16 cellular contexts compared by ENCODE assay signal in the genomic region with DNA sequence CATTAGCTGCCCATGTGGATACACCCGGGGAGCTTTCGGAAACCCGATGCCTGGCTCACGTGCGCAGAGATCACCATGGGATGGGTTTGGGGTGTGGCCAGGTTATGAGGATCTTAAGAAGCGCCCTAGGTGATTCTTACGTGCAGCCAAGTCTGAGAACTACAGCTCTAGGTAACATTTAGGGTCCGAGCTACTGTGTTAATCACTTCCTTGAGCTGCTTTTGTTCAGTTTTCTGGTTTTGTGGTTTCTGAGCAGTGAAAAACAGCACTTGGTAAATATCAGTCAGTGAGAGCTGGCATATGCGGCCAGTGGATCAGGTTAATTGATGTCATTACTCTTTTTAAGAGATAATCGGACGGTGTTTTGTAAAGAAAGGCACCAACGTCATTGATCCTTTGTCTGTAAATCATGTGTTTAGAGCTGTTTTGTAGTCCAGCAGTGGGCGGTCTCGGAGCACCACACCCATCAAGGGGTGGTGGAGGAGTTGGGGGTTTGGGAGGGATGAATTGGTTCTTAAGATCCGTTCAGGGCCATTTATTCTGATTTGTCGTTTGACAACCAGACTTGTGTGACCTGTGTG.
DNase-seq lines count a peak whose midpoint lies in the region; ATAC-seq and TF ChIP-seq lines count a peak whose summit lies in the region.
"Had no signal": no experiment of that assay in that cellular context is flagged by ENCODE, and none has a peak within 500 bp of the region (broad histone marks: within the 10 kb centered on the region; RNA-seq: fewer than 3 reads in every experiment).

No MANE protein-coding gene starts in this region.

- H3K9me3 Mint-ChIP-seq in activated naive CD8-positive, alpha-beta T cell (ENCODE audit: low read depth) = no peaks in the 10 kb centered on the region
- no peaks in the 10 kb centered on the region for H3K9me3 Mint-ChIP-seq in stimulated activated effector memory CD8-positive, alpha-beta T cell treated with anti-CD3 and anti-CD28 coated beads, Interleukin-12 subunit alpha, Interleukin-12 subunit beta, amount 100 ng/mL, for 72 hours

- no peak for TF ChIP-seq CTCF in esophagus squamous epithelium (IDR thresholded peaks at IDR 0.05)

- peaks cover 76% of the 10 kb centered on the region for H3K4me1 Mint-ChIP-seq in activated naive CD8-positive, alpha-beta T cell (ENCODE audit: low read depth)
- H3K4me1 Mint-ChIP-seq in stimulated activated effector memory CD8-positive, alpha-beta T cell treated with anti-CD3 and anti-CD28 coated beads, Interleukin-12 subunit alpha, Interleukin-12 subunit beta, amount 100 ng/mL, for 72 hours = peaks cover 63% of the 10 kb centered on the region

- no peaks in the 10 kb centered on the region for H3K9me3 ChIP-seq in esophagus squamous epithelium
- H3K9me3 ChIP-seq: adrenal gland, prostate gland had no signal

- H3K27ac Mint-ChIP-seq in activated naive CD8-positive, alpha-beta T cell = peak overlapping the region; percentile 94
- peak overlapping the region; percentile 88 for H3K27ac Mint-ChIP-seq in stimulated activated effector memory CD8-positive, alpha-beta T cell treated with anti-CD3 and anti-CD28 coated beads, Interleukin-12 subunit alpha, Interleukin-12 subunit beta, amount 100 ng/mL, for 72 hours

- H3K4me3 Mint-ChIP-seq in activated naive CD8-positive, alpha-beta T cell = peak overlapping the region; percentile 56
- peak overlapping the region; percentile 57 for H3K4me3 Mint-ChIP-seq in stimulated activated effector memory CD8-positive, alpha-beta T cell treated with anti-CD3 and anti-CD28 coated beads, Interleukin-12 subunit alpha, Interleukin-12 subunit beta, amount 100 ng/mL, for 72 hours

- peak; percentile 11 for DNase-seq in activated gamma-delta T cell treated with Interleukin-2 at 50 U/mL for 16 hours
- DNase-seq in activated gamma-delta T cell (lab: John Stamatoyannopoulos, UW) = no peak
- peak; percentile 89 for DNase-seq in NCI-H2029 (lab: John Stamatoyannopoulos, UW)
- peak in 1 of 2 donors; percentile 46 for DNase-seq in stimulated activated effector memory CD8-positive, alpha-beta T cell treated with anti-CD3 and anti-CD28 coated beads, Interleukin-12 subunit alpha, Interleukin-12 subunit beta, amount 100 ng/mL, for 72 hours (ENCODE audit: low spot score in 2 of 2)
- DNase-seq in NCI-H345 (lab: John Stamatoyannopoulos, UW) = no peak
- no peak for DNase-seq in epidermal melanocyte (ENCODE audit: insufficient read length, low spot score)
- no peak for DNase-seq in esophagus squamous epithelium (lab: John Stamatoyannopoulos, UW)
- DNase-seq: activated CD4-positive, alpha-beta T cell treated with anti-CD3 and anti-CD28 coated beads for 48 hours; adrenal gland; AML-193; glutamatergic neuron; islet precursor cell; NCI-H526 treated with DMSO at 0.1 percent for 48 hours; RPMI8226 had no signal

- no peaks in the 10 kb centered on the region for H3K27me3 ChIP-seq in esophagus squamous epithelium
- H3K27me3 ChIP-seq: adrenal gland had no signal

- peak; percentile 85 for ATAC-seq in stimulated activated effector memory CD8-positive, alpha-beta T cell treated with anti-CD3 and anti-CD28 coated beads, Interleukin-12 subunit alpha, Interleukin-12 subunit beta, amount 100 ng/mL, for 72 hours

- no peaks in the 10 kb centered on the region for H3K4me1 ChIP-seq in esophagus squamous epithelium
- H3K4me1 ChIP-seq: adrenal gland, prostate gland had no signal

- WGBS in esophagus squamous epithelium, 2 donors = 86 to 87% methylated on average over 10 to 15 of the region's 16 CpGs

- TF ChIP-seq POLR2A in esophagus squamous epithelium (IDR thresholded peaks at IDR 0.05) = no peak

- peaks cover 0 to 57% (median 3%) of the 10 kb centered on the region in 3 donors for H3K36me3 ChIP-seq in esophagus squamous epithelium
- H3K36me3 ChIP-seq: adrenal gland had no signal

- intact Hi-C loops in esophagus squamous epithelium (cut with DNase I) = no loop called here

- H3K4me3 ChIP-seq in esophagus squamous epithelium = no peak overlapping the region
- H3K4me3 ChIP-seq: adrenal gland, prostate gland had no signal

- H3K36me3 Mint-ChIP-seq in activated naive CD8-positive, alpha-beta T cell = peaks cover 26% of the 10 kb centered on the region
- peaks cover 53% of the 10 kb centered on the region for H3K36me3 Mint-ChIP-seq in stimulated activated effector memory CD8-positive, alpha-beta T cell treated with anti-CD3 and anti-CD28 coated beads, Interleukin-12 subunit alpha, Interleukin-12 subunit beta, amount 100 ng/mL, for 72 hours

- H3K27me3 Mint-ChIP-seq in activated naive CD8-positive, alpha-beta T cell = no peaks in the 10 kb centered on the region

- no peak overlapping the region for H3K27ac ChIP-seq in esophagus squamous epithelium
- H3K27ac ChIP-seq: adrenal gland, prostate gland had no signal

Comparison
In these comparisons a context has a peak if more than half of its experiments do, and no peak if none do; other contexts are left out.
1. DNase-seq: peak in activated gamma-delta T cell treated with Interleukin-2 at 50 U/mL for 16 hours (single experiment) and NCI-H2029 (single experiment); none in activated gamma-delta T cell (single experiment), NCI-H345 (single experiment), epidermal melanocyte (single experiment) and esophagus squamous epithelium (single experiment).